ENCODE assay signal across 7 cellular contexts in genomic region chr20:39830903-39831302, GRCh38.
"Had no signal": no experiment of that assay in that cellular context is flagged by ENCODE, and none has a peak within 500 bp of the region (broad histone marks: within the 10 kb centered on the region; RNA-seq: fewer than 3 reads in every experiment).

No MANE protein-coding gene starts in this region.

- ATAC-seq: HCT116, K562 had no signal

- H3K4me3 Mint-ChIP-seq: HFFc6 had no signal

- H3K4me1 ChIP-seq: HAP-1 had no signal

- FAIRE-seq: K562 had no signal

- H3K36me3 ChIP-seq: HAP-1 had no signal

- DNase-seq: GOT3, H7, HFFc6, IMR-90 had no signal

- H3K9me3 ChIP-seq: HAP-1 had no signal

- H3K4me3 ChIP-seq: HAP-1, K562 had no signal

- H3K27ac Mint-ChIP-seq: HFFc6 had no signal

- H3K9me3 Mint-ChIP-seq: HFFc6 had no signal
